16 cellular contexts compared by ENCODE assay signal in the genomic region with DNA sequence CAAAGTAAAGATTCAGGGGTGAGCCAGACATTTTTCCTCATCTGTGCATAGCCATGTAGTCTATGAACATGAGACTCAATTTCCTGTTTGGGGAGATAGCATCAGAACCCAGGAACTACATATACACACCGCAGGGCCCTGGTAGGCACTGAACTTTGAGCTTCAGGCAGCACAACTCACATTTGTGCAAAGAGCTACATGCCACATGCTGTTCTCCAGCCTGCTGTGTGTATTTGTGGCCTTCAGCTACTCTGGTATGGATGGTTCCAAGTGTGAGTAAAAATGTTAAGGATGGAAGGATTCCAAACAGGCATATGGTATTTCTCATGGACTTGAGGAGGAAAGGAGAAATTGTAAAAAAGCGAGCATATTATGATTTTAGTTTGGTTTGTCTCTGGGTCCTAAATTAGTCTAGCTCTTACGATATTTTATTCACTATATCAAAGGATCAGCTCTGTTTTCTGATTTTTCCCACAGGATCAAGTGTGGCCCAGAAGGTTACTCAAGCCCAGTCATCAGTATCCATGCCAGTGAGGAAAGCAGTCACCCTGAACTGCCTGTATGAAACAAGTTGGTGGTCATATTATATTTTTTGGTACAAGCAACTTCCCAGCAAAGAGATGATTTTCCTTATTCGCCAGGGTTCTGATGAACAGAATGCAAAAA.
DNase-seq lines count a peak whose midpoint lies in the region; ATAC-seq and TF ChIP-seq lines count a peak whose summit lies in the region.
"Had no signal": no experiment of that assay in that cellular context is flagged by ENCODE, and none has a peak within 500 bp of the region (broad histone marks: within the 10 kb centered on the region; RNA-seq: fewer than 3 reads in every experiment).

No MANE protein-coding gene starts in this region.

- H4K20me1 ChIP-seq in GM23248 (ENCODE audit: insufficient read depth), result no peaks in the 10 kb centered on the region

- no peak for TF ChIP-seq POLR2A in GM18505 (IDR thresholded peaks at IDR 0.05; ENCODE audit: borderline replicate concordance, extremely low read depth, insufficient read depth, insufficient read length)

- H3K9me3 Mint-ChIP-seq in stimulated activated naive CD8-positive, alpha-beta T cell treated with anti-CD3 and anti-CD28 coated beads, Interleukin-15, Interleukin-2, amounts not matched to agents 100 ng/mL and 50 ng/mL, for 24 hours, result no peaks in the 10 kb centered on the region
- no peaks in the 10 kb centered on the region for H3K9me3 Mint-ChIP-seq in activated naive CD4-positive, alpha-beta T cell treated with anti-CD3 and anti-CD28 coated beads, Interleukin-2, amount 10 ng/mL, durations not matched to agents 7 days and 5 days

- intact Hi-C loops in mucosa of descending colon (cut with DNase I, micrococcal nuclease), result no loop called here

- no peak overlapping the region for H3K27ac ChIP-seq in GM23248
- H3K27ac ChIP-seq: colonic mucosa, thoracic aorta had no signal

- 28 to 30% methylated on average over 4 of the region's 4 CpGs for WGBS in GM23248 (ENCODE audit: low coverage in 1 of 2, low lambda C conversion rate in 2 of 2, missing lambda C conversion rate in 2 of 2), 2 experiments

- no peak for DNase-seq in stimulated activated naive CD8-positive, alpha-beta T cell treated with anti-CD3 and anti-CD28 coated beads, Interleukin-15, Interleukin-2, amounts not matched to agents 100 U/mL and 50 U/mL, for 24 hours
- DNase-seq in activated naive CD4-positive, alpha-beta T cell treated with anti-CD3 and anti-CD28 coated beads, Interleukin-2, amount 10 ng/mL, durations not matched to agents 7 days and 5 days, result peak; percentile 56
- no peak for DNase-seq in mucosa of descending colon
- no peak for DNase-seq in NCI-H1930 (lab: John Stamatoyannopoulos, UW)
- DNase-seq in foreskin melanocyte, result no peak
- no peak for DNase-seq in GM23248
- DNase-seq: colonic mucosa; GDM1; IMR-90; NCI-H2081; stimulated activated CD4-positive, alpha-beta T cell treated with anti-CD3 and anti-CD28 coated beads, Interleukin-4, amount 100 ng/mL, for 24 hours had no signal

- no peak for ATAC-seq in stimulated activated naive CD8-positive, alpha-beta T cell treated with anti-CD3 and anti-CD28 coated beads, Interleukin-15, Interleukin-2, amounts not matched to agents 100 U/mL and 50 U/mL, for 24 hours
- peak; percentile 42 for ATAC-seq in mucosa of descending colon
- ATAC-seq in GM18505 (IDR thresholded peaks at IDR 0.05; ENCODE audit: unreplicated experiment), result no peak
- ATAC-seq: left lobe of liver had no signal

- H3K79me2 ChIP-seq in GM23248 (ENCODE audit: insufficient read depth), result no peaks in the 10 kb centered on the region

- CTCF ChIA-PET in activated naive CD4-positive, alpha-beta T cell treated with anti-CD3 and anti-CD28 coated beads, Interleukin-2, amount 10 ng/mL, durations not matched to agents 7 days and 5 days (lab: Charles Lee), result no interaction called here

- no peak overlapping the region for H3K4me2 ChIP-seq in GM23248 (ENCODE audit: unreplicated experiment)

- in situ Hi-C loops in GM23248 (cut with MboI), result no loop called here

- H2AFZ ChIP-seq in GM23248, result no peak overlapping the region

- H3K36me3 ChIP-seq in mucosa of descending colon (ENCODE audit: low read depth) (no peaks in the 10 kb centered on the region), GM23248 (ENCODE audit: low read depth) (no peaks in the 10 kb centered on the region)
- H3K36me3 ChIP-seq: colonic mucosa, ovary, thoracic aorta had no signal

- no peaks in the 10 kb centered on the region for H3K36me3 Mint-ChIP-seq in stimulated activated naive CD8-positive, alpha-beta T cell treated with anti-CD3 and anti-CD28 coated beads, Interleukin-15, Interleukin-2, amounts not matched to agents 100 ng/mL and 50 ng/mL, for 24 hours (ENCODE audit: low read depth)
- H3K36me3 Mint-ChIP-seq in activated naive CD4-positive, alpha-beta T cell treated with anti-CD3 and anti-CD28 coated beads, Interleukin-2, amount 10 ng/mL, durations not matched to agents 7 days and 5 days, result peaks cover 1% of the 10 kb centered on the region

- no peaks in the 10 kb centered on the region for H3K27me3 ChIP-seq in GM23248 (replicated peaks; ENCODE audit: insufficient read depth)
- H3K27me3 ChIP-seq: colonic mucosa, ovary had no signal

- H3K4me3 ChIP-seq in mucosa of descending colon (no peak overlapping the region), GM23248 (no peak overlapping the region)
- H3K4me3 ChIP-seq: colonic mucosa, ovary, thoracic aorta had no signal

- H3K27ac Mint-ChIP-seq in stimulated activated naive CD8-positive, alpha-beta T cell treated with anti-CD3 and anti-CD28 coated beads, Interleukin-15, Interleukin-2, amounts not matched to agents 100 ng/mL and 50 ng/mL, for 24 hours, result peak overlapping the region; percentile 58
- peak overlapping the region; percentile 99 for H3K27ac Mint-ChIP-seq in activated naive CD4-positive, alpha-beta T cell treated with anti-CD3 and anti-CD28 coated beads, Interleukin-2, amount 10 ng/mL, durations not matched to agents 7 days and 5 days

- no peaks in the 10 kb centered on the region for H3K4me1 ChIP-seq in mucosa of descending colon (ENCODE audit: low read depth)
- no peaks in the 10 kb centered on the region for H3K4me1 ChIP-seq in GM23248 (ENCODE audit: insufficient read depth)
- H3K4me1 ChIP-seq: colonic mucosa had no signal

- no peak overlapping the region for H3K9ac ChIP-seq in GM23248

- no peak for TF ChIP-seq CTCF in mucosa of descending colon (IDR thresholded peaks at IDR 0.05)

- no peaks in the 10 kb centered on the region for H3K27me3 Mint-ChIP-seq in stimulated activated naive CD8-positive, alpha-beta T cell treated with anti-CD3 and anti-CD28 coated beads, Interleukin-15, Interleukin-2, amounts not matched to agents 100 ng/mL and 50 ng/mL, for 24 hours
- no peaks in the 10 kb centered on the region for H3K27me3 Mint-ChIP-seq in activated naive CD4-positive, alpha-beta T cell treated with anti-CD3 and anti-CD28 coated beads, Interleukin-2, amount 10 ng/mL, durations not matched to agents 7 days and 5 days

- no peaks in the 10 kb centered on the region for H3K9me3 ChIP-seq in mucosa of descending colon
- no peaks in the 10 kb centered on the region for H3K9me3 ChIP-seq in GM23248 (ENCODE audit: low read depth)
- H3K9me3 ChIP-seq: colonic mucosa, ovary, thoracic aorta had no signal

- H3K9me2 ChIP-seq in GM23248 (ENCODE audit: insufficient read depth), result no peaks in the 10 kb centered on the region

- no peaks in the 10 kb centered on the region for H3F3A ChIP-seq in GM23248 (ENCODE audit: insufficient read depth)

- H3K4me3 Mint-ChIP-seq in stimulated activated naive CD8-positive, alpha-beta T cell treated with anti-CD3 and anti-CD28 coated beads, Interleukin-15, Interleukin-2, amounts not matched to agents 100 ng/mL and 50 ng/mL, for 24 hours, result peak overlapping the region; percentile 70
- H3K4me3 Mint-ChIP-seq in activated naive CD4-positive, alpha-beta T cell treated with anti-CD3 and anti-CD28 coated beads, Interleukin-2, amount 10 ng/mL, durations not matched to agents 7 days and 5 days, result peak overlapping the region; percentile 82

- H3K4me1 Mint-ChIP-seq in stimulated activated naive CD8-positive, alpha-beta T cell treated with anti-CD3 and anti-CD28 coated beads, Interleukin-15, Interleukin-2, amounts not matched to agents 100 ng/mL and 50 ng/mL, for 24 hours (ENCODE audit: low read depth), result peaks cover 55% of the 10 kb centered on the region
- H3K4me1 Mint-ChIP-seq in activated naive CD4-positive, alpha-beta T cell treated with anti-CD3 and anti-CD28 coated beads, Interleukin-2, amount 10 ng/mL, durations not matched to agents 7 days and 5 days, result peaks cover 69% of the 10 kb centered on the region
